9 cellular contexts compared by ENCODE assay signal in the genomic region with DNA sequence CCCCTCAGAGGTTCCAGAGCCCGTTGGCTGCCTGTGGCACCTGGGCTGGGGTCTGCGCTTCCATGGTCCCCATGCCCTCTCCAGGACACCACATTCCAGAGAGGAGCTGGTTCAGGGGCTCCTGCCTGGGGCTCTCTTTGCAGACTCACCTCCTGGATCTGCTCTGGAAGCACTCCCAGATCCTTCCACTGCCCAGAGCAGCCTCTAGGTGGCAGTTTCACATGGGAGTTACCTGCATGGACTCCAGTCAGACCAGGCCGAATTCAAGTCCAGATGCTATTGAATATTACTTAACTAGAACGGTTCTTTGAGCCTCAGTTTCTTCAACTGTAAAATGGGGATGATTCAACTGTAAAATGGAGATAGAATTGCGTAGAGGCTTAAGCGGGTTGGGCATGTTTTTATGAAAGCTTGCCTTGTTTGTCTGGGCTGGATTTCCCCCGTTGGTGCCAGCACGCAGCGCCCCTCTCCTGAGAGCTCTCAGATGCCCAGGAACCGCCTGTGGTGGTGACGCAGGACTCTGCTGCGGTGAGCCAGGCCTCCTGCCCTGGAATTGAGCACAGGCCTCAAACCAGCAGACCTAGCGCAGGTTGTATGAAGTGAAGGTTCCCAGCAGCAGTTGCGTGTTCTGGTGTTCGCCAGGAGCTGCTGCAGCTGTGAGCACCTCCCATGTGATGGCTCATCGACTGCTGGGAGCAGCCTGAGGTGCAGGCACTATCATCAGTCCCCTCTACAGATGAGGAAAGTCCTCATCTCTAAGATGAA. TPM values are rescaled to one million over a fixed set of nuclear protein-coding genes. Genes with fewer than 3 reads are reported as not detected.
DNase-seq lines count a peak whose midpoint lies in the region; ATAC-seq, FAIRE-seq and TF ChIP-seq lines count a peak whose summit lies in the region.
"Had no signal": no experiment of that assay in that cellular context is flagged by ENCODE, and none has a peak within 500 bp of the region (broad histone marks: within the 10 kb centered on the region; RNA-seq: fewer than 3 reads in every experiment).

No MANE protein-coding gene starts in this region.

- no peak overlapping the region for H3K9ac ChIP-seq in astrocyte (ENCODE audit: low read length)

- peak; percentile 66 for TF ChIP-seq CTCF in astrocyte (IDR thresholded peaks at IDR 0.05; ENCODE audit: insufficient read depth, low read depth, low read length)

- ATAC-seq in GM21515 (IDR thresholded peaks at IDR 0.05; ENCODE audit: unreplicated experiment) (peak; percentile 71), HG03342 (IDR thresholded peaks at IDR 0.05; ENCODE audit: unreplicated experiment) (no peak)

- H3K27ac ChIP-seq in astrocyte (ENCODE audit: low read depth, low read length): no peak overlapping the region

- no peak overlapping the region for H3K4me3 Mint-ChIP-seq in astrocyte (ENCODE audit: unreplicated experiment)
- H3K4me3 Mint-ChIP-seq: activated naive CD4-positive, alpha-beta T cell treated with anti-CD3 and anti-CD28 coated beads, Interleukin-2, amount 50 U/mL, for 24 hours had no signal

- peaks cover 3% of the 10 kb centered on the region for H3K27me3 ChIP-seq in astrocyte (ENCODE audit: insufficient read depth, low read length)

- no peaks in the 10 kb centered on the region for H3K36me3 ChIP-seq in astrocyte (ENCODE audit: insufficient read depth, low read length)

- no peak overlapping the region for H3K4me2 ChIP-seq in astrocyte (ENCODE audit: low read length)

- H2AFZ ChIP-seq in astrocyte (ENCODE audit: low read depth, low read length): no peak overlapping the region

- FAIRE-seq in astrocyte (lab: Jason Lieb, UNC): no peak
- FAIRE-seq in urothelium cell line (lab: Jason Lieb, UNC): no peak

- no peaks in the 10 kb centered on the region for H3K36me3 Mint-ChIP-seq in astrocyte (ENCODE audit: low read depth, unreplicated experiment)
- H3K36me3 Mint-ChIP-seq: activated naive CD4-positive, alpha-beta T cell treated with anti-CD3 and anti-CD28 coated beads, Interleukin-2, amount 50 U/mL, for 24 hours had no signal

- no peaks in the 10 kb centered on the region for H3K9me3 Mint-ChIP-seq in astrocyte (ENCODE audit: unreplicated experiment)
- H3K9me3 Mint-ChIP-seq: activated naive CD4-positive, alpha-beta T cell treated with anti-CD3 and anti-CD28 coated beads, Interleukin-2, amount 50 U/mL, for 24 hours had no signal

- DNase-seq in NCI-H524 (lab: John Stamatoyannopoulos, UW) (peak; percentile 18 to 62), NCI-H524 treated with DMSO at 0.1 percent for 48 hours (lab: John Stamatoyannopoulos, UW) (no peak), NCI-H1930 (lab: John Stamatoyannopoulos, UW) (peak; percentile 18 to 29), astrocyte (ENCODE audit: low read depth) (peak; percentile 36), kidney glomerular epithelial cell (lab: John Stamatoyannopoulos, UW) (peak; percentile 47), urothelium cell line (ENCODE audit: low spot score) (peak; percentile 72)

- no peak overlapping the region for H3K4me3 ChIP-seq in astrocyte (ENCODE audit: insufficient read depth, low read depth, low read length)

- peaks cover 72% of the 10 kb centered on the region for H3K27me3 Mint-ChIP-seq in astrocyte (ENCODE audit: low read depth, unreplicated experiment)
- H3K27me3 Mint-ChIP-seq: activated naive CD4-positive, alpha-beta T cell treated with anti-CD3 and anti-CD28 coated beads, Interleukin-2, amount 50 U/mL, for 24 hours had no signal

- H3K9me3 ChIP-seq in astrocyte (ENCODE audit: insufficient read depth, low read depth, low read length): no peaks in the 10 kb centered on the region

- no peaks in the 10 kb centered on the region for H4K20me1 ChIP-seq in astrocyte (ENCODE audit: insufficient read depth, low read length)

- peaks cover 24% of the 10 kb centered on the region for H3K4me1 Mint-ChIP-seq in astrocyte (ENCODE audit: low read depth, unreplicated experiment)
- H3K4me1 Mint-ChIP-seq: activated naive CD4-positive, alpha-beta T cell treated with anti-CD3 and anti-CD28 coated beads, Interleukin-2, amount 50 U/mL, for 24 hours had no signal

- H3K27ac Mint-ChIP-seq in astrocyte (ENCODE audit: unreplicated experiment): no peak overlapping the region
- H3K27ac Mint-ChIP-seq: activated naive CD4-positive, alpha-beta T cell treated with anti-CD3 and anti-CD28 coated beads, Interleukin-2, amount 50 U/mL, for 24 hours had no signal

- no peaks in the 10 kb centered on the region for H3K79me2 ChIP-seq in astrocyte (ENCODE audit: insufficient read depth, low read length)

- no peaks in the 10 kb centered on the region for H3K4me1 ChIP-seq in astrocyte (ENCODE audit: insufficient read depth, low read length)

RNA-seq across cellular contexts. Expression of gene LMO1, which starts 44.2 kb away (rescaled TPM):
- total RNA-seq in astrocyte: 0.46 and 1.5 TPM in 2 replicates

RNA-seq across cellular contexts. Expression of gene RIC3, which starts 50.6 kb away (rescaled TPM):
- total RNA-seq in astrocyte: 2.5 and 3.0 TPM in 2 replicates
